ENCODE assay signal across 33 cellular contexts in the genomic region with DNA sequence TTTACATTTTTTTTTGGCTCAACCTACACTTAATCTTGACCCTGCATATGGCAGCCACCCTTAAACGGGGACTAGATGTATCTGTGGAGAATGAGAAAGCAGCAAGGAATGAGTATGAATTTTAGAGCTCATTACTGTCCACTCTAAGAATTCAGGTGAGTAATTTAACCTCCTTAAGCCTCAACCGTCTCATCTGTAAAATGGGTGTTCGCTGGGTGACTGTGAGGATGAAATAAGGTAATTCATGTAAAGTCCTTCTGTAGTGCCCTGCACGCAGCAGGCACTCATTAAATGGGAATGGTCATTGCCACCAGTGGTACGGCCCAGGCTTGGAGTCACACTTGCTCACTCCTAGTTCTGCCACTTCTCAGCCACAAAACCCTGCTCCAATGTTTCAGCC.
"Had no signal": no experiment of that assay in that cellular context is flagged by ENCODE, and none has a peak within 500 bp of the region (broad histone marks: within the 10 kb centered on the region; RNA-seq: fewer than 3 reads in every experiment).

No MANE protein-coding gene starts in this region.

- H3K36me3 ChIP-seq: adrenal gland, ascending aorta, brain microvascular endothelial cell, breast epithelium, cardiac muscle cell had no signal

- H3K4me1 ChIP-seq: adrenal gland, ascending aorta, body of pancreas, breast epithelium had no signal

- ATAC-seq: activated naive CD4-positive, alpha-beta T cell treated with anti-CD3 and anti-CD28 coated beads, Interleukin-2, amount 50 U/mL, for 72 hours; activated naive CD8-positive, alpha-beta T cell treated with anti-CD3 and anti-CD28 coated beads, Interleukin-2, amount 50 U/mL, for 24 hours; activated T-cell treated with anti-CD3 and anti-CD28 coated beads, Interleukin-2, amount 50 U/mL, for 4 hours; activated T-cell treated with anti-CD3 and anti-CD28 coated beads, Interleukin-2, amount 50 U/mL, for 72 hours; activated T-helper 17 cell treated with anti-CD3 and anti-CD28 coated beads, Interleukin-2, amount 50 U/mL, for 72 hours; body of pancreas had no signal

- DNase-seq: activated effector memory CD4-positive, alpha-beta T cell treated with anti-CD3 and anti-CD28 coated beads, Interleukin-2, amount 50 U/mL, for 16 hours; activated effector memory CD4-positive, alpha-beta T cell treated with Interleukin-2 at 50 U/mL for 16 hours; activated gamma-delta T cell; activated gamma-delta T cell treated with Interleukin-2 at 50 U/mL for 16 hours; activated naive CD4-positive, alpha-beta T cell; activated naive CD4-positive, alpha-beta T cell treated with anti-CD3 and anti-CD28 coated beads for 36 hours; activated naive CD4-positive, alpha-beta T cell treated with anti-CD3 and anti-CD28 coated beads, Interleukin-2, amount 10 ng/mL, durations not matched to agents 7 days and 5 days; activated naive CD4-positive, alpha-beta T cell treated with anti-CD3 and anti-CD28 coated beads, Interleukin-2, amount 50 U/mL, for 16 hours; activated naive CD4-positive, alpha-beta T cell treated with Interleukin-2 at 50 U/mL for 16 hours; activated naive CD8-positive, alpha-beta T cell treated with anti-CD3 and anti-CD28 coated beads for 36 hours; activated naive CD8-positive, alpha-beta T cell treated with anti-CD3 and anti-CD28 coated beads, Interleukin-2, amount 10 ng/mL, durations not matched to agents 7 days and 5 days; activated naive CD8-positive, alpha-beta T cell treated with anti-CD3 and anti-CD28 coated beads, Interleukin-2, amount 50 U/mL, for 24 hours; activated T-cell treated with anti-CD3 and anti-CD28 coated beads, Interleukin-2, amount 50 U/mL, for 24 hours; activated T-cell treated with anti-CD3 and anti-CD28 coated beads, Interleukin-2, amount 50 U/mL, for 4 hours; activated T-cell treated with anti-CD3 and anti-CD28 coated beads, Interleukin-2, amount 50 U/mL, for 48 hours; activated T-cell treated with anti-CD3 and anti-CD28 coated beads, Interleukin-2, amount 50 U/mL, for 72 hours; adrenal gland; amniotic stem cell; amygdala; anterior cingulate cortex; aorta; body of pancreas; brain microvascular endothelial cell; caudate nucleus; central memory CD4-positive, alpha-beta T cell; cerebellar nuclear complex had no signal

- H3K4me3 ChIP-seq: adrenal gland, ascending aorta, body of pancreas, breast epithelium, cardiac muscle cell had no signal

- FAIRE-seq: astrocyte, bronchial epithelial cell had no signal

- H3K9me3 ChIP-seq: adrenal gland, body of pancreas had no signal

- H3K27ac ChIP-seq: adrenal gland, ascending aorta, body of pancreas, brain microvascular endothelial cell, breast epithelium, cardiac muscle cell had no signal

- H3K27me3 ChIP-seq: adrenal gland, ascending aorta, body of pancreas, brain microvascular endothelial cell, breast epithelium, cardiac muscle cell had no signal
